9 cellular contexts compared by ENCODE assay signal in genomic region chr1:152479792-152480595, GRCh38. TPM values are rescaled to one million over a fixed set of nuclear protein-coding genes. Genes with fewer than 3 reads are reported as not detected.
A peak's percentile ranks its signal among the peaks of the same experiment; 100 is the strongest.
DNase-seq lines count a peak whose midpoint lies in the region; ATAC-seq and TF ChIP-seq lines count a peak whose summit lies in the region.
"Had no signal": no experiment of that assay in that cellular context is flagged by ENCODE, and none has a peak within 500 bp of the region (broad histone marks: within the 10 kb centered on the region; RNA-seq: fewer than 3 reads in every experiment).

No MANE protein-coding gene starts in this region.

- TF ChIP-seq POLR2A in GM18505 (IDR thresholded peaks at IDR 0.05; ENCODE audit: borderline replicate concordance, extremely low read depth, insufficient read depth, insufficient read length): no peak

- WGBS in heart right ventricle, 2 donors: 36 to 44% methylated on average over 10 of the region's 10 CpGs

- intact Hi-C loops in heart right ventricle (cut with DNase I): no loop called here

- H3K4me3 ChIP-seq in heart right ventricle (no peak overlapping the region), right atrium auricular region (no peak overlapping the region)

- ATAC-seq in heart right ventricle (peak in 1 of 8 donors; percentile 37), GM18505 (IDR thresholded peaks at IDR 0.05; ENCODE audit: unreplicated experiment) (no peak), GM21367 (IDR thresholded peaks at IDR 0.05; ENCODE audit: unreplicated experiment) (no peak)

- peaks cover 0 to 35% (median 18%) of the 10 kb centered on the region in 11 donors for H3K9me3 ChIP-seq in heart right ventricle
- H3K9me3 ChIP-seq in right atrium auricular region: peaks cover 0 to 28% of the 10 kb centered on the region in 2 donors

- DNase-seq in heart right ventricle: peak in 1 of 2 donors; percentile 23
- no peak for DNase-seq in right atrium auricular region (ENCODE audit: low spot score)
- peak; percentile 90 for DNase-seq in OCI-M1 (lab: John Stamatoyannopoulos, UW)
- peak; percentile 41 for DNase-seq in activated T-helper 1 cell treated with Interleukin-2 at 50 U/mL for 16 hours (ENCODE audit: low read depth)
- DNase-seq in iPS-NIHi11 (ENCODE audit: low spot score): peak; percentile 38
- peak; percentile 45 for DNase-seq in stimulated activated CD8-positive, alpha-beta memory T cell treated with anti-CD3 and anti-CD28 coated beads, Interleukin-7, amount 100 ng/mL, for 24 hours (ENCODE audit: low read depth)

- peak in 7 of 9 donors; percentile 26 to 48 (median 41) for TF ChIP-seq CTCF in heart right ventricle (IDR thresholded peaks at IDR 0.05)
- TF ChIP-seq CTCF in right atrium auricular region (IDR thresholded peaks at IDR 0.05): peak in 1 of 2 donors; percentile 54

- H3K36me3 ChIP-seq in heart right ventricle (no peaks in the 10 kb centered on the region), right atrium auricular region (no peaks in the 10 kb centered on the region)

- H3K27ac ChIP-seq in heart right ventricle (no peak overlapping the region), right atrium auricular region (no peak overlapping the region)

- H3K27me3 ChIP-seq in heart right ventricle (no peaks in the 10 kb centered on the region), right atrium auricular region (no peaks in the 10 kb centered on the region)

- no peaks in the 10 kb centered on the region for H3K4me1 ChIP-seq in heart right ventricle
- H3K4me1 ChIP-seq in right atrium auricular region: no peaks in the 10 kb centered on the region

RNA-seq across cellular contexts. Expression of gene LCE5A, which starts 30.6 kb away (rescaled TPM):
- total RNA-seq in heart right ventricle (not detected), right atrium auricular region (not detected)
- under 1 TPM in 1 of 2 donors, not detected in 1; 0.07 TPM for polyA plus RNA-seq in heart right ventricle
- total RNA-seq: glomerular endothelial cell had no signal

RNA-seq across cellular contexts. Expression of gene CRCT1, which starts 34.3 kb away (rescaled TPM):
- total RNA-seq in heart right ventricle (not detected), right atrium auricular region (not detected)
- polyA plus RNA-seq in heart right ventricle: under 1 TPM in 1 of 2 donors, not detected in 1; 0.10 TPM
- total RNA-seq: glomerular endothelial cell had no signal
